32 cellular contexts compared by ENCODE assay signal in the genomic region with DNA sequence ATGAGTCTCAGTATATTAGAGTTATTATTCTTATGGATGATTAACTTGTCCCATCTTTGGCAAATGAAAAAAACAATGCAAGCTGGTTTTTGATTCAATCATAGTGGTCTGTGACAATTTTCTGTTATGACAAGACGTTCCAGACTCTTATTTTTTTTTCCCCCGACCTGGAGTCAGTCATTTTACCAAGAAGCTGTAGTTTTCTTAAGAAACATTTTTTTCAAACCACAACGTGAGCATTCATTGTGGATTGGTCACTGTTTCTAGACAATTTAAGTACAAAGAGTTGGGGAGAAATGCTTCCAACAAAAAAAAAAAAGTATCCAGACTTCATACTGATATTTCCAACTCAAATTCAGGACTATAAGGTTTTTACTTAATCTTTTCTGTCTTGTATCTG. TPM values are rescaled to one million over a fixed set of nuclear protein-coding genes. Genes with fewer than 3 reads are reported as not detected.
DNase-seq lines count a peak whose midpoint lies in the region; ATAC-seq and TF ChIP-seq lines count a peak whose summit lies in the region.
"Had no signal": no experiment of that assay in that cellular context is flagged by ENCODE, and none has a peak within 500 bp of the region (broad histone marks: within the 10 kb centered on the region; RNA-seq: fewer than 3 reads in every experiment).

No MANE protein-coding gene starts in this region.

- in situ Hi-C loops in brain microvascular endothelial cell (cut with HindIII; ENCODE audit: low pct_ligation_motif_present, low sequenced_read_pairs), result no loop called here

- no peak for TF ChIP-seq CTCF in brain microvascular endothelial cell (IDR thresholded peaks at IDR 0.05; ENCODE audit: low read depth, low read length, missing control alignments)

- no peaks in the 10 kb centered on the region for H3K36me3 ChIP-seq in brain microvascular endothelial cell (replicated peaks)
- H3K36me3 ChIP-seq: breast epithelium had no signal

- peak overlapping the region; percentile 75 for H3K27ac ChIP-seq in brain microvascular endothelial cell
- H3K27ac ChIP-seq: breast epithelium, heart left ventricle, transverse colon had no signal

- peak; percentile 74 for DNase-seq in LHCN-M2 (ENCODE audit: low read depth)
- DNase-seq in brain microvascular endothelial cell, result peak; percentile 65
- peak; percentile 30 for DNase-seq in hepatic stellate cell (ENCODE audit: low spot score)
- peak; percentile 33 for DNase-seq in stromal cell of bone marrow (ENCODE audit: low read depth)
- no peak for DNase-seq in NCI-H2107 treated with DMSO at 0.1 percent for 48 hours (lab: John Stamatoyannopoulos, UW; ENCODE audit: unreplicated experiment)
- no peak for DNase-seq in NCI-H1105 treated with DMSO at 0.1 percent for 48 hours (lab: John Stamatoyannopoulos, UW)
- DNase-seq: activated CD4-positive, alpha-beta T cell treated with anti-CD3 and anti-CD28 coated beads, Interleukin-2, amount 10 ng/mL, durations not matched to agents 24 days and 14 days; activated effector memory CD4-positive, alpha-beta T cell treated with anti-CD3 and anti-CD28 coated beads, Interleukin-2, amount 50 U/mL, for 16 hours; activated naive CD8-positive, alpha-beta T cell treated with anti-CD3 and anti-CD28 coated beads, Interleukin-2, amount 10 ng/mL, durations not matched to agents 7 days and 5 days; C1 segment of cervical spinal cord; COR-L47; foreskin fibroblast; heart left ventricle; kidney glomerular epithelial cell; naive B cell; NCI-H1092; NCI-H1694 treated with DMSO at 0.1 percent for 48 hours; NCI-H446 treated with DMSO at 0.1 percent for 48 hours; NCI-H82; SHP77 treated with DMSO at 0.1 percent for 48 hours; stimulated activated CD4-positive, alpha-beta T cell treated with anti-CD3 and anti-CD28 coated beads, Interleukin-4, amount 100 ng/mL, for 24 hours; SW 1271; T-helper 9 cell; transverse colon had no signal

- no peaks in the 10 kb centered on the region for H3K27me3 ChIP-seq in brain microvascular endothelial cell (replicated peaks)
- H3K27me3 ChIP-seq: breast epithelium, heart left ventricle, transverse colon had no signal

- ATAC-seq in HG02981 (IDR thresholded peaks at IDR 0.05; ENCODE audit: unreplicated experiment), result no peak
- ATAC-seq: GM23338, heart left ventricle, sciatic nerve had no signal

- no peak overlapping the region for H3K4me3 ChIP-seq in brain microvascular endothelial cell (ENCODE audit: low read depth, low read length)
- H3K4me3 ChIP-seq: breast epithelium, GM23338, heart left ventricle, transverse colon had no signal

RNA-seq across cellular contexts. Expression of a gene that starts 8.0 kb away (rescaled TPM):
- not detected in 2 replicates for total RNA-seq in LHCN-M2 (2014; rRNA removed)
- polyA plus RNA-seq in LHCN-M2 (2012), result 0.04 TPM
- total RNA-seq: activated CD4-positive, alpha-beta T cell treated with anti-CD3 and anti-CD28 coated beads, Interleukin-2, amount 10 ng/mL, durations not matched to agents 24 days and 14 days; activated CD8-positive, alpha-beta memory T cell treated with anti-CD3 and anti-CD28 coated beads for 36 hours; activated naive CD8-positive, alpha-beta T cell treated with anti-CD3 and anti-CD28 coated beads, Interleukin-2, amount 10 ng/mL, durations not matched to agents 7 days and 5 days; breast epithelium; GM23338; heart left ventricle; HT1080; lower leg skin; mesothelial cell of epicardium; sciatic nerve; transverse colon had no signal
- polyA plus RNA-seq: heart left ventricle had no signal

Comparison
In these comparisons a context has a peak if more than half of its experiments do, and no peak if none do; other contexts are left out.
1. DNase-seq: peak in LHCN-M2 (single experiment), brain microvascular endothelial cell (single experiment), hepatic stellate cell (single experiment) and stromal cell of bone marrow (single experiment); none in NCI-H2107 treated with DMSO at 0.1 percent for 48 hours (single experiment) and NCI-H1105 treated with DMSO at 0.1 percent for 48 hours (single experiment).